Comparison of ENCODE assay signal across 11 cellular contexts in the genomic region with DNA sequence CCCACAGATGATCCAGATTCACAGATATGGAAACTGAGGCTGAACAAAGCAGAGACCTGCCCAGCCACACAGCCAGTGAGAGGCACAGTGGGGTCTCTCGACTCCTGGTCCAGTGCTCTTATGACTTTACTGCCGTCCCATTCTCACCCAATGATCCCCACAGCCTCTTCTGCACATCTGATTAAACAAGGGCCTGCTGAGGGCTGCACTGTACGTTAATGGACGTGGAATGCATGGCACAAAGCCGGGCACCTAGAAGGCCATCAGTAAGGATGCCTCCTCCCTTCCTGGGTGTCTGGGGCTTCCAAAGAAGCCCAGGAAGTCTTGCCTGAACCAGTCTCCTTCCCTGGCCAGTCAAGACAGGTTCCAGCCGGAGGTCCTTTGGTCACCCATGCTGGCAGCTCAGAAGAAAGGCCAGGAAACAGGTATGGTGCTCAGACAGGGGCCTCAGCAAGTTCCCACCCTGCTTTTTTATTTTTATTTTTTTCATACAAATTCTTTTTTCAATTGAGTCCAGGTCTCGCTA. TPM values are rescaled to one million over a fixed set of nuclear protein-coding genes. Genes with fewer than 3 reads are reported as not detected.
DNase-seq lines count a peak whose midpoint lies in the region; ATAC-seq, FAIRE-seq and TF ChIP-seq lines count a peak whose summit lies in the region.
"Had no signal": no experiment of that assay in that cellular context is flagged by ENCODE, and none has a peak within 500 bp of the region (broad histone marks: within the 10 kb centered on the region; RNA-seq: fewer than 3 reads in every experiment).

No MANE protein-coding gene starts in this region.

- peak overlapping the region; percentile 93 for H3K9ac ChIP-seq in GM12878 (ENCODE audit: control insufficient read depth, insufficient read depth, low read length)

- RAD21 ChIA-PET in GM12878 (lab: Charles Lee; ENCODE audit: unreplicated experiment), result interaction anchor here (0.8 to 8.5 kb wide), 3 partner anchors 13 to 48 kb away, joined by 3 to 300 read pairs (median 180); a partner anchor contains a TSS

- BruUV-seq in GM12878 (replicated peaks; lab: Mats Ljungman, UMichigan), result no TSS peak

- TF ChIP-seq RAD21 in GM12878 (IDR thresholded peaks at IDR 0.05; ENCODE audit: insufficient read depth, low read depth, low read length), result no peak

- intact Hi-C loops in GM12878 (cut with micrococcal nuclease; ENCODE audit: unreplicated experiment), result loop anchor here (5.0 to 10.0 kb wide), 3 partner anchors 34 to 657 kb away; a partner anchor contains a TSS

- no peak overlapping the region for H2AFZ ChIP-seq in GM12878 (ENCODE audit: control insufficient read depth, low read depth, low read length)

- ATAC-seq in GM12878, result no peak
- no peak for ATAC-seq in GM19395 (IDR thresholded peaks at IDR 0.05; ENCODE audit: unreplicated experiment)
- ATAC-seq in GM18517 (IDR thresholded peaks at IDR 0.05; ENCODE audit: unreplicated experiment), result no peak
- ATAC-seq: activated naive CD4-positive, alpha-beta T cell treated with anti-CD3 and anti-CD28 coated beads, Interleukin-2, amount 50 U/mL, for 72 hours had no signal

- H3K4me1 ChIP-seq in GM12878 (ENCODE audit: control insufficient read depth, insufficient read depth, low read length), result peaks cover 33% of the 10 kb centered on the region

- H3K27me3 ChIP-seq in GM12878 (replicated peaks in 1 of 2; ENCODE audit: control insufficient read depth in 2 of 2, insufficient read depth in 2 of 2, low read length in 1 of 2), result no peaks in the 10 kb centered on the region
- H3K27me3 ChIP-seq: uterus had no signal

- H3K36me3 ChIP-seq in GM12878 (ENCODE audit: control insufficient read depth in 2 of 2, insufficient read depth in 2 of 2, low read length in 1 of 2), result peaks cover 2 to 5% of the 10 kb centered on the region in 2 experiments; a peak in 1 of 4 replicates
- H3K36me3 ChIP-seq: uterus had no signal

- POLR2A ChIA-PET in GM12878 (lab: Charles Lee), result interaction anchor here (0.6 to 9.6 kb wide), 3 partner anchors 13 to 201 kb away, joined by 9 to 293 read pairs (median 180); no protein-coding TSS in a partner anchor

- TF ChIP-seq CTCF in GM12878 (IDR thresholded peaks at IDR 0.05 in 2 of 3, conservative IDR thresholded peaks at IDR 0.05 in 1 of 3; ENCODE audit: control insufficient read depth in 2 of 3, extremely low read depth in 1 of 3, insufficient read depth in 1 of 3, low read depth in 3 of 3, low read length in 3 of 3), result no peak

- no peak for DNase-seq in GM12892 (ENCODE audit: insufficient read length)
- DNase-seq in GM12878 (ENCODE audit: low read depth, low spot score), result no peak
- DNase-seq in pons (ENCODE audit: low spot score), result peak; percentile 25
- no peak for DNase-seq in Ammon's horn (ENCODE audit: low spot score)
- DNase-seq: HCEC 1CT, NCI-H2081, uterus had no signal

- CTCF ChIA-PET in GM12878 (lab: Yijun Ruan, JAX), result interaction anchor here (1.2 to 6.2 kb wide), 6 partner anchors 10 to 55 kb away, joined by 3 to 84 read pairs (median 14); no protein-coding TSS in a partner anchor

- H3K4me2 ChIP-seq in GM12878 (ENCODE audit: control insufficient read depth, insufficient read depth), result peak overlapping the region; percentile 99

- H3K9me3 ChIP-seq in GM12878 (replicated peaks; ENCODE audit: control insufficient read depth, insufficient read depth, low read length), result no peaks in the 10 kb centered on the region
- H3K9me3 ChIP-seq: uterus had no signal

- SMC1A ChIA-PET in GM12878 (lab: Charles Lee; ENCODE audit: uncharacterized antibody, unreplicated experiment), result interaction anchor here (3.6 to 8.5 kb wide), 4 partner anchors 10 to 25 kb away, joined by 22 to 168 read pairs (median 94); no protein-coding TSS in a partner anchor

- H4K20me1 ChIP-seq in GM12878 (ENCODE audit: control insufficient read depth, insufficient read depth), result no peaks in the 10 kb centered on the region

- peak overlapping the region; percentile 98 for H3K27ac ChIP-seq in GM12878 (ENCODE audit: control insufficient read depth, insufficient read depth)
- H3K27ac ChIP-seq: uterus had no signal

- 0% methylated on average over 7 of the region's 7 CpGs for WGBS in GM12878 (ENCODE audit: insufficient coverage, insufficient replicate concordance, low lambda C conversion rate, missing lambda C conversion rate)

- in situ Hi-C loops in GM12878 (cut with MboI), result no loop called here

- FAIRE-seq in GM12892 (lab: Jason Lieb, UNC) (peak; percentile 48), GM12878 (lab: Jason Lieb, UNC) (no peak)

- peaks cover 80% of the 10 kb centered on the region for H3K79me2 ChIP-seq in GM12878 (ENCODE audit: control insufficient read depth, insufficient read depth, low read length)

- peak overlapping the region; percentile 92 for H3K4me3 ChIP-seq in GM12878
- H3K4me3 ChIP-seq: uterus had no signal

- TF ChIP-seq POLR2A in GM12892 (IDR thresholded peaks at IDR 0.05; ENCODE audit: low read depth, low read length) (no peak), GM12878 (IDR thresholded peaks at IDR 0.05; ENCODE audit: low read depth, low read length) (peak; percentile 11; the same call in 1 of the 2 replicates)

- no peak for TF ChIP-seq EP300 in GM12878 (IDR thresholded peaks at IDR 0.05; ENCODE audit: borderline replicate concordance in 1 of 2, control insufficient read depth in 1 of 2, low read depth in 2 of 2, low read length in 2 of 2)

RNA-seq across cellular contexts. Expression of a gene that starts 3.8 kb away (rescaled TPM):
- polyA plus RNA-seq in GM12892 (2012; ENCODE audit: missing spikeins), result 55.3 TPM
- 91.8 and 108 TPM in 2 replicates for total RNA-seq in GM12878 (2013; cell fraction: nucleolus; rRNA removed)
- total RNA-seq in GM12878 (2014; rRNA removed), result 95.7 and 97.9 TPM in 2 replicates
- total RNA-seq in GM12878 (2014; rRNA removed; fragmentation: Illumina TruSeq; extraction: Trizol), result 30.7 and 31.4 TPM in 2 replicates
- 97.7 and 108 TPM in 2 replicates for total RNA-seq in GM12878 (2021)
- 42.6 TPM for polyA plus RNA-seq in GM12878 (2011; ENCODE audit: low read depth)
- polyA plus RNA-seq in GM12878 (2011; rRNA removed), result 22.8 and 62.1 TPM in 2 replicates
- polyA plus RNA-seq in GM12878 (2011; cell fraction: cytosol; rRNA removed), result 56.5 and 88.1 TPM in 2 replicates
- polyA plus RNA-seq in GM12878 (2011; cell fraction: nucleus; rRNA removed), result 83.6 and 85.7 TPM in 2 replicates
- polyA plus RNA-seq in GM12878 (2012), result 59.0 and 84.4 TPM in 2 replicates
- polyA plus RNA-seq in GM12878 (2014; fragmentation: Illumina TruSeq; extraction: Trizol), result 6.6 and 22.4 TPM in 2 replicates
- 1 to 10 TPM in 1 of 2 experiments, under 1 TPM in 1; 0.84 to 2.6 TPM for polyA plus RNA-seq in GM12878 (2014; fragmentation: Nextera tagmentation; extraction: Ambion mirVana)
- polyA plus RNA-seq in GM12878 (2014; rRNA removed), result 107 and 133 TPM in 2 replicates
- polyA plus RNA-seq in GM12878 (2016; fragmentation: Nextera tagmentation; extraction: Ambion mirVana), result 10 to 100 TPM; 59.4 to 64.3 TPM
- polyA minus RNA-seq in GM12878 (2011; rRNA and poly(A)+ RNA removed), result 46.4 and 70.0 TPM in 2 replicates
- polyA minus RNA-seq in GM12878 (2011; cell fraction: cytosol; rRNA and poly(A)+ RNA removed), result 35.4 and 37.4 TPM in 2 replicates
- 29.1 and 40.5 TPM in 2 replicates for polyA minus RNA-seq in GM12878 (2011; cell fraction: nucleus; rRNA and poly(A)+ RNA removed)

RNA-seq across cellular contexts. Expression of a gene that starts 15.6 kb away (rescaled TPM):
- not detected for polyA plus RNA-seq in GM12892 (2012; ENCODE audit: missing spikeins)
- total RNA-seq in GM12878 (2013; cell fraction: nucleolus; rRNA removed), result not detected in 2 replicates
- total RNA-seq in GM12878 (2014; rRNA removed), result not detected in 2 replicates
- total RNA-seq in GM12878 (2014; rRNA removed; fragmentation: Illumina TruSeq; extraction: Trizol), result not detected in 2 replicates
- total RNA-seq in GM12878 (2021), result 0.26 and 1.2 TPM in 2 replicates
- not detected for polyA plus RNA-seq in GM12878 (2011; ENCODE audit: low read depth)
- polyA plus RNA-seq in GM12878 (2011; rRNA removed), result not detected in 2 replicates
- polyA plus RNA-seq in GM12878 (2011; cell fraction: cytosol; rRNA removed), result not detected in 2 replicates
- polyA plus RNA-seq in GM12878 (2011; cell fraction: nucleus; rRNA removed), result not detected in 2 replicates
- polyA plus RNA-seq in GM12878 (2012), result not detected in 2 replicates
- polyA plus RNA-seq in GM12878 (2014; fragmentation: Illumina TruSeq; extraction: Trizol), result not detected in 2 replicates
- not detected for polyA plus RNA-seq in GM12878 (2014; fragmentation: Nextera tagmentation; extraction: Ambion mirVana)
- polyA plus RNA-seq in GM12878 (2014; rRNA removed), result not detected in 2 replicates
- not detected for polyA plus RNA-seq in GM12878 (2016; fragmentation: Nextera tagmentation; extraction: Ambion mirVana)
- polyA minus RNA-seq in GM12878 (2011; rRNA and poly(A)+ RNA removed), result not detected in 2 replicates
- not detected in 2 replicates for polyA minus RNA-seq in GM12878 (2011; cell fraction: cytosol; rRNA and poly(A)+ RNA removed)
- not detected in 2 replicates for polyA minus RNA-seq in GM12878 (2011; cell fraction: nucleus; rRNA and poly(A)+ RNA removed)
- total RNA-seq: activated naive CD4-positive, alpha-beta T cell treated with anti-CD3 and anti-CD28 coated beads, Interleukin-2, amount 50 U/mL, for 72 hours; T-helper 2 cell treated with Interferon-gamma antibody and Interleukin-4, amounts not matched to agents 100 ng/mL and 5 ng/mL, for 36 hours had no signal

RNA-seq across cellular contexts. Expression of a gene that starts 48.1 kb away (rescaled TPM):
- 1.9 TPM for polyA plus RNA-seq in GM12892 (2012; ENCODE audit: missing spikeins)
- 3.2 TPM in 2 replicates for total RNA-seq in GM12878 (2013; cell fraction: nucleolus; rRNA removed)
- 1.4 and 2.1 TPM in 2 replicates for total RNA-seq in GM12878 (2014; rRNA removed)
- total RNA-seq in GM12878 (2014; rRNA removed; fragmentation: Illumina TruSeq; extraction: Trizol), result 1.3 TPM in 2 replicates
- total RNA-seq in GM12878 (2021), result 3.2 and 3.6 TPM in 2 replicates
- 6.6 TPM for polyA plus RNA-seq in GM12878 (2011; ENCODE audit: low read depth)
- polyA plus RNA-seq in GM12878 (2011; rRNA removed), result 1.7 and 2.1 TPM in 2 replicates
- polyA plus RNA-seq in GM12878 (2011; cell fraction: cytosol; rRNA removed), result 2.8 and 3.8 TPM in 2 replicates
- polyA plus RNA-seq in GM12878 (2011; cell fraction: nucleus; rRNA removed), result 6.8 and 8.2 TPM in 2 replicates
- polyA plus RNA-seq in GM12878 (2012), result 1.8 and 1.9 TPM in 2 replicates
- polyA plus RNA-seq in GM12878 (2014; fragmentation: Illumina TruSeq; extraction: Trizol), result 0.16 and 1.2 TPM in 2 replicates
- under 1 TPM; 0.05 to 0.09 TPM for polyA plus RNA-seq in GM12878 (2014; fragmentation: Nextera tagmentation; extraction: Ambion mirVana)
- polyA plus RNA-seq in GM12878 (2014; rRNA removed), result 3.4 and 3.8 TPM in 2 replicates
- polyA plus RNA-seq in GM12878 (2016; fragmentation: Nextera tagmentation; extraction: Ambion mirVana), result 1 to 10 TPM; 1.4 to 2.7 TPM
- 1.1 and 2.0 TPM in 2 replicates for polyA minus RNA-seq in GM12878 (2011; rRNA and poly(A)+ RNA removed)
- polyA minus RNA-seq in GM12878 (2011; cell fraction: cytosol; rRNA and poly(A)+ RNA removed), result 1.2 TPM in 2 replicates
- polyA minus RNA-seq in GM12878 (2011; cell fraction: nucleus; rRNA and poly(A)+ RNA removed), result 0.73 and 2.9 TPM in 2 replicates

RNA-seq across cellular contexts. Expression of a gene that starts 49.0 kb away (rescaled TPM):
- polyA plus RNA-seq in GM12892 (2012; ENCODE audit: missing spikeins), result not detected
- total RNA-seq in GM12878 (2013; cell fraction: nucleolus; rRNA removed), result 2.1 and 3.4 TPM in 2 replicates
- 0.85 TPM in 1 of 2 replicates, not detected in the other for total RNA-seq in GM12878 (2014; rRNA removed)
- not detected in 2 replicates for total RNA-seq in GM12878 (2014; rRNA removed; fragmentation: Illumina TruSeq; extraction: Trizol)
- 0.37 TPM in 1 of 2 replicates, not detected in the other for total RNA-seq in GM12878 (2021)
- polyA plus RNA-seq in GM12878 (2011; ENCODE audit: low read depth), result not detected
- polyA plus RNA-seq in GM12878 (2011; rRNA removed), result not detected in 2 replicates
- 0.10 TPM in 1 of 2 replicates, not detected in the other for polyA plus RNA-seq in GM12878 (2011; cell fraction: cytosol; rRNA removed)
- 0.99 and 2.1 TPM in 2 replicates for polyA plus RNA-seq in GM12878 (2011; cell fraction: nucleus; rRNA removed)
- polyA plus RNA-seq in GM12878 (2012), result 0.65 and 1.2 TPM in 2 replicates
- not detected in 2 replicates for polyA plus RNA-seq in GM12878 (2014; fragmentation: Illumina TruSeq; extraction: Trizol)
- not detected for polyA plus RNA-seq in GM12878 (2014; fragmentation: Nextera tagmentation; extraction: Ambion mirVana)
- not detected in 2 replicates for polyA plus RNA-seq in GM12878 (2014; rRNA removed)
- polyA plus RNA-seq in GM12878 (2016; fragmentation: Nextera tagmentation; extraction: Ambion mirVana), result under 1 TPM; 0.33 to 0.35 TPM
- not detected in 2 replicates for polyA minus RNA-seq in GM12878 (2011; rRNA and poly(A)+ RNA removed)
- not detected in 2 replicates for polyA minus RNA-seq in GM12878 (2011; cell fraction: cytosol; rRNA and poly(A)+ RNA removed)
- not detected in 2 replicates for polyA minus RNA-seq in GM12878 (2011; cell fraction: nucleus; rRNA and poly(A)+ RNA removed)
- total RNA-seq: T-helper 2 cell treated with Interferon-gamma antibody and Interleukin-4, amounts not matched to agents 100 ng/mL and 5 ng/mL, for 36 hours had no signal

RNA-seq across cellular contexts. Expression of a gene that starts 55.9 kb away (rescaled TPM):
- polyA plus RNA-seq in GM12892 (2012; ENCODE audit: missing spikeins), result 468 TPM
- 7.2 and 14.7 TPM in 2 replicates for total RNA-seq in GM12878 (2013; cell fraction: nucleolus; rRNA removed)
- 206 TPM in 2 replicates for total RNA-seq in GM12878 (2014; rRNA removed)
- 290 and 315 TPM in 2 replicates for total RNA-seq in GM12878 (2014; rRNA removed; fragmentation: Illumina TruSeq; extraction: Trizol)
- total RNA-seq in GM12878 (2021), result 262 and 265 TPM in 2 replicates
- 531 TPM for polyA plus RNA-seq in GM12878 (2011; ENCODE audit: low read depth)
- 288 and 289 TPM in 2 replicates for polyA plus RNA-seq in GM12878 (2011; rRNA removed)
- polyA plus RNA-seq in GM12878 (2011; cell fraction: cytosol; rRNA removed), result 273 and 455 TPM in 2 replicates
- 92.9 and 97.2 TPM in 2 replicates for polyA plus RNA-seq in GM12878 (2011; cell fraction: nucleus; rRNA removed)
- polyA plus RNA-seq in GM12878 (2012), result 285 and 314 TPM in 2 replicates
- polyA plus RNA-seq in GM12878 (2014; fragmentation: Illumina TruSeq; extraction: Trizol), result 746 and 940 TPM in 2 replicates
- 100 to 1,000 TPM; 653 to 729 TPM for polyA plus RNA-seq in GM12878 (2014; fragmentation: Nextera tagmentation; extraction: Ambion mirVana)
- 283 and 357 TPM in 2 replicates for polyA plus RNA-seq in GM12878 (2014; rRNA removed)
- 100 to 1,000 TPM; 538 to 566 TPM for polyA plus RNA-seq in GM12878 (2016; fragmentation: Nextera tagmentation; extraction: Ambion mirVana)
- 71.8 and 90.6 TPM in 2 replicates for polyA minus RNA-seq in GM12878 (2011; rRNA and poly(A)+ RNA removed)
- 23.6 and 24.3 TPM in 2 replicates for polyA minus RNA-seq in GM12878 (2011; cell fraction: cytosol; rRNA and poly(A)+ RNA removed)
- 13.2 and 14.3 TPM in 2 replicates for polyA minus RNA-seq in GM12878 (2011; cell fraction: nucleus; rRNA and poly(A)+ RNA removed)
